21 cellular contexts compared by ENCODE assay signal in genomic region chr1:231023150-231023549, GRCh38.
"Had no signal": no experiment of that assay in that cellular context is flagged by ENCODE, and none has a peak within 500 bp of the region (broad histone marks: within the 10 kb centered on the region; RNA-seq: fewer than 3 reads in every experiment).

No MANE protein-coding gene starts in this region.

- DNase-seq: MG63, NCI-H1092, NCI-H1105 treated with DMSO at 0.1 percent for 48 hours, NCI-H1417 treated with DMSO at 0.1 percent for 48 hours, NCI-H146, NCI-H1694 treated with DMSO at 0.1 percent for 48 hours, NCI-H1930, NCI-H2081, NCI-H2107, NCI-H226, NCI-H446, NCI-H510A, NCI-H524 treated with DMSO at 0.1 percent for 48 hours, NCI-H69, NCI-H774, SHP77, SK-N-SH had no signal

- H3K9me3 ChIP-seq: MG63, SK-N-SH had no signal

- H3K36me3 Mint-ChIP-seq: IgD-negative memory B cell had no signal

- ATAC-seq: K562 had no signal

- H3K27ac ChIP-seq: HL-60, RWPE1 had no signal

- H3K4me3 Mint-ChIP-seq: IgD-negative memory B cell had no signal

- H3K27me3 ChIP-seq: MG63 had no signal

- H3K9me3 Mint-ChIP-seq: IgD-negative memory B cell had no signal

- H3K27me3 Mint-ChIP-seq: IgD-negative memory B cell had no signal

- H3K27ac Mint-ChIP-seq: IgD-negative memory B cell had no signal

- H3K9ac ChIP-seq: SK-N-SH had no signal

- H3K4me1 Mint-ChIP-seq: IgD-negative memory B cell had no signal

- H3K36me3 ChIP-seq: MG63 had no signal

- H3K4me3 ChIP-seq: K562, MG63 had no signal
